Comparison of ENCODE assay signal across 24 cellular contexts in the genomic region with DNA sequence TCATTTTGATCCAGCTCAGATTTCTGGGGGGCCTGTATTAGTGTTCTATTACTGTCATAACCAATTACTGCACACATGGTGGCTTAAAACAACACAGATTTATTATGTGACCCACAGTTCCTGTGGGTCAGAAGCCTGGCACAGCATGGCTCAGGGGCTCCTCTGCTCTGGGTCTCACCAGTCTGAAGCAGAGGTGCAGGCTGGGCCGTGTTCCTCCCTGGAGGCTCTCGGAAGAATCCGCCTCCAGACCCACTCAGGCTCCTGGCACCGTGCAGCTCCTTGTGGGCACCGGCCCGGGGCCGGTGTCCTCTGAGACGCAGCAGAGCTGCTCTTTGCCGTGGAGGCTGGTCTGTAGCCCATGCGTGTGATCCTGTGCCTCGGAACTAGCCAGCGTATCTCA.
"Had no signal": no experiment of that assay in that cellular context is flagged by ENCODE, and none has a peak within 500 bp of the region (broad histone marks: within the 10 kb centered on the region; RNA-seq: fewer than 3 reads in every experiment).

No MANE protein-coding gene starts in this region.

- H3K27ac Mint-ChIP-seq: mesothelial cell of epicardium; natural killer cell; stimulated activated memory B cell treated with anti-CD40 and anti-IgM and Interleukin-4, amounts not matched to agents 10 μg/mL and 1 μg/mL and 100 μg/mL, for 72 hours; stimulated activated naive CD8-positive, alpha-beta T cell treated with anti-CD3 and anti-CD28 coated beads, Interleukin-15, Interleukin-2, amounts not matched to agents 100 ng/mL and 50 ng/mL, for 24 hours had no signal

- ATAC-seq: esophagus mucosa; gastrocnemius medialis; heart right ventricle; left lobe of liver; natural killer cell; right lobe of liver; stimulated activated memory B cell treated with anti-CD40 and anti-IgM and Interleukin-4, amounts not matched to agents 10 μg/mL and 1 μg/mL and 100 μg/mL, for 72 hours had no signal

- H3K36me3 Mint-ChIP-seq: mesothelial cell of epicardium; natural killer cell; stimulated activated memory B cell treated with anti-CD40 and anti-IgM and Interleukin-4, amounts not matched to agents 10 μg/mL and 1 μg/mL and 100 μg/mL, for 72 hours had no signal

- FAIRE-seq: endometrium, islet of Langerhans had no signal

- H3K27ac ChIP-seq: colonic mucosa, gastrocnemius medialis, heart right ventricle, parathyroid adenoma, prostate gland, right lobe of liver, tibial artery, upper lobe of left lung, uterus had no signal

- H3K27me3 ChIP-seq: colonic mucosa, right lobe of liver, uterus had no signal

- H3K4me1 ChIP-seq: colonic mucosa, gastrocnemius medialis, heart right ventricle, parathyroid adenoma, prostate gland, right lobe of liver, tibial artery, upper lobe of left lung, uterus had no signal

- H3K9me3 ChIP-seq: colonic mucosa, gastrocnemius medialis, heart right ventricle, prostate gland, right lobe of liver, tibial artery, upper lobe of left lung, uterus had no signal

- H3K4me3 Mint-ChIP-seq: mesothelial cell of epicardium; natural killer cell; stimulated activated memory B cell treated with anti-CD40 and anti-IgM and Interleukin-4, amounts not matched to agents 10 μg/mL and 1 μg/mL and 100 μg/mL, for 72 hours; stimulated activated naive CD8-positive, alpha-beta T cell treated with anti-CD3 and anti-CD28 coated beads, Interleukin-15, Interleukin-2, amounts not matched to agents 100 ng/mL and 50 ng/mL, for 24 hours had no signal

- DNase-seq: colonic mucosa; effector CD8-positive, alpha-beta T cell; gastrocnemius medialis; heart right ventricle; hypothalamus; mammary epithelial cell; natural killer cell; occipital lobe; right lobe of liver; stimulated activated CD4-positive, alpha-beta T cell treated with anti-CD3 and anti-CD28 coated beads, Interleukin-15, amount 100 ng/mL, for 24 hours; stimulated activated CD4-positive, alpha-beta T cell treated with anti-CD3 and anti-CD28 coated beads, Interleukin-1b, Interleukin-23, amount 100 ng/mL, for 48 hours; stimulated activated CD4-positive, alpha-beta T cell treated with anti-CD3 and anti-CD28 coated beads, Interleukin-4, amount 100 ng/mL, for 24 hours; tibial artery; upper lobe of left lung; uterus had no signal

- H3K36me3 ChIP-seq: colonic mucosa, gastrocnemius medialis, heart right ventricle, prostate gland, right lobe of liver, tibial artery, upper lobe of left lung, uterus had no signal

- H3K9me3 Mint-ChIP-seq: mesothelial cell of epicardium; natural killer cell; stimulated activated memory B cell treated with anti-CD40 and anti-IgM and Interleukin-4, amounts not matched to agents 10 μg/mL and 1 μg/mL and 100 μg/mL, for 72 hours; stimulated activated naive CD8-positive, alpha-beta T cell treated with anti-CD3 and anti-CD28 coated beads, Interleukin-15, Interleukin-2, amounts not matched to agents 100 ng/mL and 50 ng/mL, for 24 hours had no signal

- H3K4me1 Mint-ChIP-seq: mesothelial cell of epicardium; natural killer cell; stimulated activated memory B cell treated with anti-CD40 and anti-IgM and Interleukin-4, amounts not matched to agents 10 μg/mL and 1 μg/mL and 100 μg/mL, for 72 hours had no signal

- H3K4me3 ChIP-seq: colonic mucosa, gastrocnemius medialis, heart right ventricle, prostate gland, right lobe of liver, tibial artery, upper lobe of left lung, uterus had no signal
